Comparison of ENCODE assay signal across 8 cellular contexts in the genomic region with DNA sequence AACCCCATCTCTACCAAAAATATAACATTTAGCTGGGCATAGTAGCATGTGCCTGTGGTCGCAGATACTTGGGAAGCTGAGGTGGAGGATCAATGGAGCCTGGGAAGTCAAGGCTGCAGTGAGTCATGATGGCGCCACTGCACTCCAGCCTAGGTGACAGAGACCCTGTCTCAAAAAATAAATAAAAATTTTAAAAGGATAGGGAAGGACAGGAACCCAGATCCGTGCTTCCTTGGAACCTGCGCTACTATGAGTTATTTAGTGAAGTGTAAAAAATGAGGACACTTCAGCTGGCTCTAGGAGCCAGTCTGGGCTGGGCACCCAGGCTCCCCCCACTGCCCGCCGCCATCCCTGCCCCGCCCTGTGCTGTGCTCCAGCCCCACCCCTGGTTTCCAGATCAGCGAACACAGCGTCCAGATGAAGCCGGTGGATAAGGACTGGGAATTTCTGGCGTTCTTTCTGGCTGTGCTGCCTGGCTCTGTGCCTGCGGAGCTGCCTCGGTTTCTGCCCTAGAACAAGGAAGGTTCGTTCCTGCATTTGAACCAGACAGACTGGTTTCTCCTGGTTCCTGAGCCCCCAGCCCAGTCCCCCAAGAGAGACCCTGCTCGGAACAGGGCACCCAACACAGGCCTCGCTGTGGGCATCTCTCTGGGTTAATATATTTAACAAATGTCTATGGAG. TPM values are rescaled to one million over a fixed set of nuclear protein-coding genes. Genes with fewer than 3 reads are reported as not detected.
DNase-seq lines count a peak whose midpoint lies in the region; ATAC-seq and TF ChIP-seq lines count a peak whose summit lies in the region.

No MANE protein-coding gene starts in this region.

- WGBS in lung, 2 donors: 43 to 71% methylated on average over 16 of the region's 16 CpGs
- WGBS in endodermal cell (ENCODE audit: insufficient coverage in 1 of 2, insufficient read length in 1 of 2), 2 experiments: 94 to 97% methylated on average over 12 to 16 of the region's 16 CpGs

- H3K9me3 Mint-ChIP-seq in activated naive CD4-positive, alpha-beta T cell treated with anti-CD3 and anti-CD28 coated beads, Interleukin-2, amount 10 ng/mL, durations not matched to agents 7 days and 5 days: no peaks in the 10 kb centered on the region
- no peaks in the 10 kb centered on the region for H3K9me3 Mint-ChIP-seq in endodermal cell

- peaks cover 0 to 6% of the 10 kb centered on the region in 2 donors for H3K36me3 ChIP-seq in lung (ENCODE audit: control insufficient read depth in 2 of 2, insufficient read depth in 2 of 2, low read length in 2 of 2)
- H3K36me3 ChIP-seq in endodermal cell (ENCODE audit: control insufficient read depth, insufficient read depth, low read length): no peaks in the 10 kb centered on the region

- CTCF ChIA-PET in activated naive CD4-positive, alpha-beta T cell treated with anti-CD3 and anti-CD28 coated beads, Interleukin-2, amount 10 ng/mL, durations not matched to agents 7 days and 5 days (lab: Charles Lee): no interaction called here
- CTCF ChIA-PET in GM10248 (lab: Yijun Ruan, JAX): interaction anchor here (1.5 kb wide), 1 partner anchor 152 kb away, joined by 6 read pairs; no protein-coding TSS in a partner anchor

- no peak overlapping the region for H3K4me3 Mint-ChIP-seq in activated naive CD4-positive, alpha-beta T cell treated with anti-CD3 and anti-CD28 coated beads, Interleukin-2, amount 10 ng/mL, durations not matched to agents 7 days and 5 days
- H3K4me3 Mint-ChIP-seq in endodermal cell: no peak overlapping the region

- no peaks in the 10 kb centered on the region for H3K27me3 Mint-ChIP-seq in activated naive CD4-positive, alpha-beta T cell treated with anti-CD3 and anti-CD28 coated beads, Interleukin-2, amount 10 ng/mL, durations not matched to agents 7 days and 5 days
- H3K27me3 Mint-ChIP-seq in endodermal cell (ENCODE audit: insufficient read depth): no peaks in the 10 kb centered on the region

- H3K4me1 Mint-ChIP-seq in activated naive CD4-positive, alpha-beta T cell treated with anti-CD3 and anti-CD28 coated beads, Interleukin-2, amount 10 ng/mL, durations not matched to agents 7 days and 5 days: peaks cover 40% of the 10 kb centered on the region
- H3K4me1 Mint-ChIP-seq in endodermal cell: peaks cover 18% of the 10 kb centered on the region

- POLR2A ChIA-PET in GM10248 (lab: Yijun Ruan, JAX): no interaction called here

- H3K36me3 Mint-ChIP-seq in activated naive CD4-positive, alpha-beta T cell treated with anti-CD3 and anti-CD28 coated beads, Interleukin-2, amount 10 ng/mL, durations not matched to agents 7 days and 5 days: no peaks in the 10 kb centered on the region
- H3K36me3 Mint-ChIP-seq in endodermal cell (ENCODE audit: low read depth): no peaks in the 10 kb centered on the region

- TF ChIP-seq CTCF in cardiac fibroblast (IDR thresholded peaks at IDR 0.05; ENCODE audit: low read depth, low read length) (no peak), lung (IDR thresholded peaks at IDR 0.05; ENCODE audit: control extremely low read depth, extremely low read depth) (no peak), GM10248 (IDR thresholded peaks at IDR 0.05; ENCODE audit: control extremely low read depth, extremely low read depth, low read depth, missing control alignments) (no peak), endodermal cell (conservative IDR thresholded peaks at IDR 0.05) (no peak)

- H3K4me1 ChIP-seq in lung (ENCODE audit: control insufficient read depth in 2 of 2, insufficient read depth in 2 of 2, low read length in 2 of 2) (peaks cover 0 to 13% of the 10 kb centered on the region in 2 donors), endodermal cell (ENCODE audit: control insufficient read depth, insufficient read depth, low read length) (peaks cover 15% of the 10 kb centered on the region)

- DNase-seq in activated naive CD4-positive, alpha-beta T cell treated with anti-CD3 and anti-CD28 coated beads, Interleukin-2, amount 10 ng/mL, durations not matched to agents 7 days and 5 days: no peak
- DNase-seq in activated naive CD4-positive, alpha-beta T cell treated with anti-CD3 and anti-CD28 coated beads, Interleukin-2, amount 50 U/mL, for 16 hours: no peak
- peak; percentile 15 to 60 for DNase-seq in cardiac fibroblast (ENCODE audit: low read depth in 2 of 2)
- peak; percentile 84 for DNase-seq in lung (ENCODE audit: low spot score)
- DNase-seq in GM10248 (ENCODE audit: extremely low spot score): no peak
- no peak for DNase-seq in endodermal cell
- DNase-seq in NCI-H1417 treated with DMSO at 0.1 percent for 48 hours (lab: John Stamatoyannopoulos, UW): no peak

- no peak overlapping the region for H3K9ac ChIP-seq in endodermal cell (ENCODE audit: extremely low read depth, low read length, poor library complexity, severe bottlenecking)

- H3K27ac ChIP-seq in lung (ENCODE audit: low read depth in 1 of 2, low read length in 1 of 2) (peak overlapping the region; percentile 75 to 91), endodermal cell (ENCODE audit: low read depth, low read length) (no peak overlapping the region)

- H3K27ac Mint-ChIP-seq in activated naive CD4-positive, alpha-beta T cell treated with anti-CD3 and anti-CD28 coated beads, Interleukin-2, amount 10 ng/mL, durations not matched to agents 7 days and 5 days: peak overlapping the region; percentile 72
- no peak overlapping the region for H3K27ac Mint-ChIP-seq in endodermal cell

- ATAC-seq in lung (ENCODE audit: insufficient read depth, low FRiP score) (peak; percentile 87), HG03469 (IDR thresholded peaks at IDR 0.05; ENCODE audit: unreplicated experiment) (no peak)

- H3K27me3 ChIP-seq in lung (ENCODE audit: control insufficient read depth, insufficient read depth) (no peaks in the 10 kb centered on the region), endodermal cell (ENCODE audit: control insufficient read depth, insufficient read depth, low read length, poor library complexity, severe bottlenecking) (no peaks in the 10 kb centered on the region)

- no peak overlapping the region for H3K4me3 ChIP-seq in cardiac fibroblast (replicated peaks in 1 of 2; ENCODE audit: low read depth in 2 of 2, low read length in 2 of 2)
- no peak overlapping the region for H3K4me3 ChIP-seq in lung
- H3K4me3 ChIP-seq in endodermal cell (ENCODE audit: low read length): no peak overlapping the region

- H3K9me3 ChIP-seq in lung (ENCODE audit: control insufficient read depth in 2 of 2, insufficient read depth in 1 of 2, low read length in 1 of 2): no peaks in the 10 kb centered on the region
- H3K9me3 ChIP-seq in endodermal cell (ENCODE audit: control insufficient read depth, low read length): no peaks in the 10 kb centered on the region

RNA-seq across cellular contexts. Expression of a gene that starts 18.5 kb away (rescaled TPM):
- total RNA-seq in lung (10 to 100 TPM; 23.8 to 63.7 TPM), endodermal cell (1 to 10 TPM; 5.9 to 9.1 TPM)
- polyA plus RNA-seq in lung: 10 to 100 TPM; 59.6 to 98.7 TPM
- polyA plus RNA-seq in endodermal cell (2013, experiment 1 of 2): 2.1 TPM
- polyA plus RNA-seq in endodermal cell (2013, experiment 2 of 2): 2.4 TPM

RNA-seq across cellular contexts. Expression of a gene that starts 20.9 kb away (rescaled TPM):
- total RNA-seq in lung (10 to 100 TPM; 45.1 to 63.2 TPM), endodermal cell (10 to 100 TPM; 22.6 to 31.3 TPM)
- polyA plus RNA-seq in lung: 10 to 100 TPM; 32.8 to 43.2 TPM
- polyA plus RNA-seq in endodermal cell (2013, experiment 1 of 2): 60.5 TPM
- polyA plus RNA-seq in endodermal cell (2013, experiment 2 of 2): 63.1 TPM

Comparison
In these comparisons a context has a peak if more than half of its experiments do, and no peak if none do; other contexts are left out.
1. DNase-seq: peak in cardiac fibroblast (2 of 2) and lung (single experiment); none in activated naive CD4-positive, alpha-beta T cell treated with anti-CD3 and anti-CD28 coated beads, Interleukin-2, amount 10 ng/mL, durations not matched to agents 7 days and 5 days (single experiment), activated naive CD4-positive, alpha-beta T cell treated with anti-CD3 and anti-CD28 coated beads, Interleukin-2, amount 50 U/mL, for 16 hours (single experiment), GM10248 (single experiment), endodermal cell (single experiment) and NCI-H1417 treated with DMSO at 0.1 percent for 48 hours (single experiment).